In genomic region chr2:69720922-69721491, GRCh38 we compare ENCODE assay signal across 1 cellular context.
TF ChIP-seq lines count a peak whose summit lies in the region.

No MANE protein-coding gene starts in this region.

TF ChIP-seq in GM23338, 12 proteins besides CTCF, POLR2A, EP300 and RAD21 (continued from another document):
- no peak for TF ChIP-seq ZNF462 (CRISPR knock-in tag; IDR thresholded peaks at IDR 0.05)
